Comparison of ENCODE assay signal across 23 cellular contexts in the genomic region with DNA sequence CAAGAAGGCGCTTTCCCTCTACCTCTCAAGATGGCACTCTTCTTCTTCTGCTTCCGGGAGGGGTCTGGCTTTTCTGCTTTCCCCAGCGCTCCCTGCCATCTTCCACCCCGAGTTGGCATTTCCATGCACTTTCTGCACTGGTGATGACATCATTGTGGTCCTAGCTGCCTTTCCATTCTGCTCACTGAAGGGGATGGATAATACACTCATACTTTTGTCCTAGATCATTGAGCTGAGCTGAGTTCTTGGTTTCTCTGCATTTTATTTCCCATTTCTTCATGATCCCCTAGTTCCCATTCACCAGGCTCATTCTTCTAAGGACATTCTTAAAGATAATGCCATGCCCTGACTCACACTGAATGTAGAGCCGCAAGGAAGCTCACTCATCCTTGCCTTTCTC.
"Had no signal": no experiment of that assay in that cellular context is flagged by ENCODE, and none has a peak within 500 bp of the region (broad histone marks: within the 10 kb centered on the region; RNA-seq: fewer than 3 reads in every experiment).

No MANE protein-coding gene starts in this region.

- H3K9me3 Mint-ChIP-seq: activated CD4-positive, alpha-beta T cell treated with anti-CD3 and anti-CD28 coated beads, Interleukin-2, amount 10 ng/mL, durations not matched to agents 7 days and 5 days; activated naive CD4-positive, alpha-beta T cell treated with anti-CD3 and anti-CD28 coated beads for 36 hours; activated T-cell treated with anti-CD3 and anti-CD28 coated beads, Interleukin-2, amount 50 U/mL, for 4 hours; neural crest cell had no signal

- H3K27me3 ChIP-seq: breast epithelium, hepatocyte, tibial artery had no signal

- FAIRE-seq: endothelial cell of umbilical vein had no signal

- H3K4me3 Mint-ChIP-seq: activated CD4-positive, alpha-beta T cell treated with anti-CD3 and anti-CD28 coated beads, Interleukin-2, amount 10 ng/mL, durations not matched to agents 7 days and 5 days; activated naive CD4-positive, alpha-beta T cell treated with anti-CD3 and anti-CD28 coated beads for 36 hours; activated T-cell treated with anti-CD3 and anti-CD28 coated beads, Interleukin-2, amount 50 U/mL, for 4 hours; dendritic cell treated with granulocyte-macrophage colony-stimulating factor and Interleukin-4, amounts not matched to agents 40 ng/mL and 50 ng/mL, for 4 days; naive B cell; neural crest cell had no signal

- H3K4me3 ChIP-seq: breast epithelium, hepatocyte, left ventricle myocardium inferior, mucosa of descending colon, tibial artery had no signal

- H3K9me3 ChIP-seq: breast epithelium, left ventricle myocardium inferior, mucosa of descending colon, tibial artery had no signal

- H3K4me1 Mint-ChIP-seq: activated CD4-positive, alpha-beta T cell treated with anti-CD3 and anti-CD28 coated beads, Interleukin-2, amount 10 ng/mL, durations not matched to agents 7 days and 5 days; naive B cell; neural crest cell had no signal

- DNase-seq: activated CD4-positive, alpha-beta T cell treated with anti-CD3 and anti-CD28 coated beads, Interleukin-2, amount 10 ng/mL, durations not matched to agents 7 days and 5 days; activated CD8-positive, alpha-beta memory T cell treated with anti-CD3 and anti-CD28 coated beads, Interleukin-2, amount 50 U/mL, for 4 hours; activated naive CD4-positive, alpha-beta T cell treated with anti-CD3 and anti-CD28 coated beads for 36 hours; activated T-cell treated with anti-CD3 and anti-CD28 coated beads, Interleukin-2, amount 50 U/mL, for 4 hours; anterior cingulate cortex; effector memory CD4-positive, alpha-beta T cell; islet precursor cell; left ventricle myocardium inferior; mucosa of descending colon; naive B cell; stimulated activated CD4-positive, alpha-beta T cell treated with anti-CD3 and anti-CD28 coated beads, Interleukin-12 subunit alpha, Interleukin-12 subunit beta, amount 100 ng/mL, for 4 hours; stimulated activated CD4-positive, alpha-beta T cell treated with anti-CD3 and anti-CD28 coated beads, Interleukin-2, amount 100 ng/mL, for 24 hours; stimulated activated naive CD8-positive, alpha-beta T cell treated with anti-CD3 and anti-CD28 coated beads, Interleukin-15, Interleukin-2, amounts not matched to agents 100 U/mL and 50 U/mL, for 24 hours; substantia nigra; T-helper 1 cell; T-helper 9 cell; tibial artery had no signal

- H3K4me1 ChIP-seq: breast epithelium had no signal

- ATAC-seq: activated CD4-positive, CD25-positive, alpha-beta regulatory T cell treated with anti-CD3 and anti-CD28 coated beads, Interleukin-2, amount 50 U/mL, for 24 hours; activated T-cell treated with anti-CD3 and anti-CD28 coated beads, Interleukin-2, amount 50 U/mL, for 4 hours; mucosa of descending colon; stimulated activated naive CD8-positive, alpha-beta T cell treated with anti-CD3 and anti-CD28 coated beads, Interleukin-15, Interleukin-2, amounts not matched to agents 100 U/mL and 50 U/mL, for 24 hours had no signal

- H2AFZ ChIP-seq: hepatocyte had no signal

- H3K36me3 ChIP-seq: breast epithelium, left ventricle myocardium inferior, tibial artery had no signal

- H3K79me2 ChIP-seq: hepatocyte had no signal

- H3K4me2 ChIP-seq: hepatocyte had no signal

- H3K27ac ChIP-seq: breast epithelium, hepatocyte, left ventricle myocardium inferior, tibial artery had no signal

- H3K27ac Mint-ChIP-seq: activated CD4-positive, alpha-beta T cell treated with anti-CD3 and anti-CD28 coated beads, Interleukin-2, amount 10 ng/mL, durations not matched to agents 7 days and 5 days; activated naive CD4-positive, alpha-beta T cell treated with anti-CD3 and anti-CD28 coated beads for 36 hours; dendritic cell treated with granulocyte-macrophage colony-stimulating factor and Interleukin-4, amounts not matched to agents 40 ng/mL and 50 ng/mL, for 4 days had no signal
